ENCODE assay signal across 8 cellular contexts in genomic region chr1:44739361-44740178, GRCh38. TPM values are rescaled to one million over a fixed set of nuclear protein-coding genes. Genes with fewer than 3 reads are reported as not detected.
DNase-seq lines count a peak whose midpoint lies in the region; ATAC-seq and TF ChIP-seq lines count a peak whose summit lies in the region.

Gene KIF2C, plus strand, starts transcription at chr1:44739837. Its CDS starts 96 bp downstream, at chr1:44739933.

- H3K4me3 Mint-ChIP-seq in activated CD4-positive, alpha-beta memory T cell treated with anti-CD3 and anti-CD28 coated beads for 36 hours, result peak within 1 kb of the TSS; percentile 93

- under 1% methylated on average over 34 of the region's 57 CpGs for WGBS in right lobe of liver (ENCODE audit: insufficient coverage, low coverage, low lambda C conversion rate, missing lambda C conversion rate)

- peak within 1 kb of the TSS; percentile 79 to 90 for H3K9ac ChIP-seq in duodenal mucosa (ENCODE audit: low read depth in 1 of 2, low read length in 2 of 2)

- H3K27ac Mint-ChIP-seq in activated CD4-positive, alpha-beta memory T cell treated with anti-CD3 and anti-CD28 coated beads for 36 hours, result peak within 1 kb of the TSS; percentile 93

- peaks cover 28% of the 10 kb centered on the region for H3K36me3 Mint-ChIP-seq in activated CD4-positive, alpha-beta memory T cell treated with anti-CD3 and anti-CD28 coated beads for 36 hours

- H3K4me3 ChIP-seq in duodenal mucosa (ENCODE audit: low read depth in 1 of 2, low read length in 2 of 2), result peak within 1 kb of the TSS; percentile 80 to 87
- peak within 1 kb of the TSS; percentile 43 to 55 (median 45) for H3K4me3 ChIP-seq in right lobe of liver

- peak in 2 of 4 donors; percentile 27 to 33 for TF ChIP-seq CTCF in right lobe of liver (IDR thresholded peaks at IDR 0.05)

- H3K27ac ChIP-seq in duodenal mucosa (ENCODE audit: low read depth, low read length), result peak within 1 kb of the TSS; percentile 67
- peak within 1 kb of the TSS; percentile 47 to 70 (median 66) for H3K27ac ChIP-seq in right lobe of liver

- POLR2A ChIA-PET in activated CD4-positive, alpha-beta memory T cell treated with anti-CD3 and anti-CD28 coated beads for 36 hours (lab: Charles Lee), result interaction anchor here (1.0 to 2.6 kb wide), 4 partner anchors 9 to 36 kb away, joined by 4 to 21 read pairs (median 13); partner anchors contain the start of genes RNU5D-1 and RPS8

- no peaks in the 10 kb centered on the region for H3K9me3 ChIP-seq in duodenal mucosa (ENCODE audit: control insufficient read depth in 1 of 2, low read length in 2 of 2)
- no peaks in the 10 kb centered on the region for H3K9me3 ChIP-seq in right lobe of liver

- H3K36me3 ChIP-seq in duodenal mucosa (ENCODE audit: control insufficient read depth in 1 of 2, insufficient read depth in 2 of 2, low read length in 2 of 2) (peaks cover 0 to 4% of the 10 kb centered on the region in 2 donors), right lobe of liver (no peaks in the 10 kb centered on the region)

- H3K27me3 ChIP-seq in duodenal mucosa (ENCODE audit: control insufficient read depth in 1 of 2, insufficient read depth in 2 of 2, low read length in 2 of 2) (no peaks in the 10 kb centered on the region), right lobe of liver (no peaks in the 10 kb centered on the region)

- H3K4me1 ChIP-seq in duodenal mucosa (ENCODE audit: control insufficient read depth in 1 of 2, insufficient read depth in 2 of 2, low read length in 2 of 2) (peaks cover 10 to 14% of the 10 kb centered on the region in 2 donors), right lobe of liver (peaks cover 0 to 6% (median 3%) of the 10 kb centered on the region in 4 donors)

- peaks cover 24% of the 10 kb centered on the region for H3K4me1 Mint-ChIP-seq in activated CD4-positive, alpha-beta memory T cell treated with anti-CD3 and anti-CD28 coated beads for 36 hours (ENCODE audit: low read depth)

- DNase-seq in CD1c-positive myeloid dendritic cell (ENCODE audit: extremely low spot score), result peak; percentile 99
- peak; percentile 95 for DNase-seq in NCI-H82 treated with DMSO at 0.1 percent for 48 hours (lab: John Stamatoyannopoulos, UW; ENCODE audit: unreplicated experiment)
- DNase-seq in activated CD4-positive, alpha-beta memory T cell treated with anti-CD3 and anti-CD28 coated beads for 36 hours, result peak; percentile 99
- peak; percentile 96 to 98 (median 97) for DNase-seq in right lobe of liver
- DNase-seq in stimulated activated CD4-positive, alpha-beta T cell treated with anti-CD3 and anti-CD28 coated beads, Interleukin-4, amount 100 ng/mL, for 4 hours, result peak; percentile 94 to 96

- no peaks in the 10 kb centered on the region for H3K27me3 Mint-ChIP-seq in activated CD4-positive, alpha-beta memory T cell treated with anti-CD3 and anti-CD28 coated beads for 36 hours

- no peaks in the 10 kb centered on the region for H3K9me3 Mint-ChIP-seq in activated CD4-positive, alpha-beta memory T cell treated with anti-CD3 and anti-CD28 coated beads for 36 hours

- intact Hi-C loops in activated CD4-positive, alpha-beta memory T cell treated with anti-CD3 and anti-CD28 coated beads for 36 hours (cut with micrococcal nuclease), result loop anchor here (1.0 to 10.0 kb wide), 5 partner anchors 8 to 465 kb away; partner anchors contain the start of genes EIF2B3, RNU5D-1, RPS8 and ZSWIM5
- intact Hi-C loops in right lobe of liver (cut with DNase I), result no loop called here

- TF ChIP-seq POLR2A in right lobe of liver (IDR thresholded peaks at IDR 0.05), result peak; percentile 74

- ATAC-seq in GM19438 (IDR thresholded peaks at IDR 0.05; ENCODE audit: low read depth, unreplicated experiment) (peak; percentile 97), HG03575 (IDR thresholded peaks at IDR 0.05; ENCODE audit: extremely low read depth, insufficient number of reproducible peaks, low FRiP score, unreplicated experiment) (peak; percentile 73), right lobe of liver (peak; percentile 99 to 100 (median 100))

- CTCF ChIA-PET in activated CD4-positive, alpha-beta memory T cell treated with anti-CD3 and anti-CD28 coated beads for 36 hours (lab: Charles Lee), result interaction anchor here (0.7 to 1.9 kb wide), 3 partner anchors 8 to 65 kb away, joined by 3 to 4 read pairs (median 3); partner anchors contain the start of genes ARMH1, RNU5D-1 and TMEM53

RNA-seq across cellular contexts. Expression of gene KIF2C, which starts in this region (rescaled TPM):
- total RNA-seq in activated CD4-positive, alpha-beta memory T cell treated with anti-CD3 and anti-CD28 coated beads for 36 hours, result 100 to 1,000 TPM; 107 to 113 TPM
- 1 to 10 TPM in 2 of 6 experiments, under 1 TPM in 3, not detected in 1; 0.22 to 1.4 (median 0.37) TPM for total RNA-seq in right lobe of liver

Comparison
In these comparisons a context has a peak if more than half of its experiments do, and no peak if none do; other contexts are left out.
1. Peak in every context shown above with its lines: DNase-seq, ATAC-seq, H3K4me3 ChIP-seq and H3K27ac ChIP-seq.
2. RNA of gene KIF2C (total RNA-seq): 107 to 113 TPM in activated CD4-positive, alpha-beta memory T cell treated with anti-CD3 and anti-CD28 coated beads for 36 hours; 0.22 to 1.4 TPM in right lobe of liver; every median in the first group is over 10 times any median in the second.